In genomic region chr1:65001238-65001792, GRCh38 we compare ENCODE assay signal across 8 cellular contexts. TPM values are rescaled to one million over a fixed set of nuclear protein-coding genes. Genes with fewer than 3 reads are reported as not detected.
DNase-seq lines count a peak whose midpoint lies in the region; ATAC-seq and TF ChIP-seq lines count a peak whose summit lies in the region.

No MANE protein-coding gene starts in this region.

- H3K9me2 ChIP-seq in PC-3 (replicated peaks; ENCODE audit: low read length) = no peaks in the 10 kb centered on the region

- H3K36me3 ChIP-seq in PC-3 (ENCODE audit: low read depth, low read length) = no peaks in the 10 kb centered on the region

- CTCF ChIA-PET in PC-3 (lab: Charles Lee) = no interaction called here

- peak; percentile 80 to 87 for DNase-seq in activated CD4-positive, alpha-beta T cell treated with anti-CD3 and anti-CD28 coated beads, Interleukin-2, amount 50 U/mL, for 48 hours
- peak; percentile 67 for DNase-seq in effector CD8-positive, alpha-beta T cell (lab: John Stamatoyannopoulos, UW)
- peak; percentile 67 to 83 (median 78) for DNase-seq in naive thymus-derived CD8-positive, alpha-beta T cell
- peak; percentile 55 to 72 (median 62) for DNase-seq in stimulated activated naive CD4-positive, alpha-beta T cell (lab: John Stamatoyannopoulos, UW)
- DNase-seq in PC-3 (no peak), cerebellum (ENCODE audit: low spot score) (no peak)

- ATAC-seq in GM19328 (IDR thresholded peaks at IDR 0.05; ENCODE audit: unreplicated experiment) (peak; percentile 50), GM18520 (IDR thresholded peaks at IDR 0.05; ENCODE audit: unreplicated experiment) (no peak), PC-3 (no peak)
- peak; percentile 81 to 82 for ATAC-seq in naive thymus-derived CD8-positive, alpha-beta T cell

- H3K4me3 Mint-ChIP-seq in naive thymus-derived CD8-positive, alpha-beta T cell = peak overlapping the region; percentile 77 to 93 (median 86)

- POLR2A ChIA-PET in naive thymus-derived CD8-positive, alpha-beta T cell (lab: Charles Lee) = interaction anchor here (0.7 to 1.4 kb wide), 5 partner anchors 17 to 68 kb away, joined by 3 to 10 read pairs (median 3); partner anchors contain the start of gene JAK1
- POLR2A ChIA-PET in PC-3 (lab: Charles Lee; ENCODE audit: unreplicated experiment) = no interaction called here

- H3K27ac Mint-ChIP-seq in naive thymus-derived CD8-positive, alpha-beta T cell = peak overlapping the region; percentile 73 to 99 (median 92)

- no peak for TF ChIP-seq CTCF in PC-3 (conservative IDR thresholded peaks at IDR 0.05; ENCODE audit: low read depth, low read length)

- H4K20me1 ChIP-seq in PC-3 (ENCODE audit: low read length) = no peaks in the 10 kb centered on the region

- no peaks in the 10 kb centered on the region for H3K4me1 ChIP-seq in PC-3 (ENCODE audit: insufficient read depth, low read length)

- peaks cover 14 to 31% (median 25%) of the 10 kb centered on the region in 4 donors for H3K4me1 Mint-ChIP-seq in naive thymus-derived CD8-positive, alpha-beta T cell

- peaks cover 0 to 16% (median 10%) of the 10 kb centered on the region in 3 donors for H3K36me3 Mint-ChIP-seq in naive thymus-derived CD8-positive, alpha-beta T cell

- no peaks in the 10 kb centered on the region for H3K27me3 ChIP-seq in PC-3 (ENCODE audit: low read length)

- no peak overlapping the region for H3K9ac ChIP-seq in PC-3 (ENCODE audit: low read length)

- intact Hi-C loops in PC-3 (cut with micrococcal nuclease) = no loop called here

- H3K4me2 ChIP-seq in PC-3 (ENCODE audit: low read length) = no peak overlapping the region

- peaks cover 0 to 18% (median 2%) of the 10 kb centered on the region in 9 donors for H3K9me3 Mint-ChIP-seq in naive thymus-derived CD8-positive, alpha-beta T cell

- no peak overlapping the region for H2AFZ ChIP-seq in PC-3 (ENCODE audit: low read length)

- BruUV-seq in PC-3 (replicated peaks; lab: Mats Ljungman, UMichigan) = no TSS peak

- H3K4me3 ChIP-seq in PC-3 (ENCODE audit: low read length) = no peak overlapping the region

- no peaks in the 10 kb centered on the region for H3K9me3 ChIP-seq in PC-3 (ENCODE audit: low read length)

- H3K79me2 ChIP-seq in PC-3 (ENCODE audit: low read length) = no peaks in the 10 kb centered on the region

- H3K27ac ChIP-seq in PC-3 (ENCODE audit: low read length) = no peak overlapping the region

- no peaks in the 10 kb centered on the region for H3F3A ChIP-seq in PC-3 (ENCODE audit: low read length, unreplicated experiment)

- H3K27me3 Mint-ChIP-seq in naive thymus-derived CD8-positive, alpha-beta T cell = no peaks in the 10 kb centered on the region

RNA-seq across cellular contexts. Expression of gene JAK1, which starts 35.0 kb away (rescaled TPM):
- 100 to 1,000 TPM; 346 to 361 TPM for total RNA-seq in naive thymus-derived CD8-positive, alpha-beta T cell
- polyA plus RNA-seq in naive thymus-derived CD8-positive, alpha-beta T cell = 100 to 1,000 TPM; 162 to 244 (median 174) TPM
- total RNA-seq in PC-3 (2014; rRNA removed) (44.1 and 52.2 TPM in 2 replicates), cerebellum (70.7 TPM)

Comparison
In these comparisons a context has a peak if more than half of its experiments do, and no peak if none do; other contexts are left out.
1. ATAC-seq: peak in GM19328 (single experiment) and naive thymus-derived CD8-positive, alpha-beta T cell (2 of 2); none in GM18520 (single experiment) and PC-3 (single experiment).
2. DNase-seq: peak in activated CD4-positive, alpha-beta T cell treated with anti-CD3 and anti-CD28 coated beads, Interleukin-2, amount 50 U/mL, for 48 hours (2 of 2), effector CD8-positive, alpha-beta T cell (single experiment), naive thymus-derived CD8-positive, alpha-beta T cell (10 of 10) and stimulated activated naive CD4-positive, alpha-beta T cell (6 of 6); none in PC-3 (single experiment) and cerebellum (single experiment).